12 cellular contexts compared by ENCODE assay signal in genomic region chr9:71774917-71775316, GRCh38. TPM values are rescaled to one million over a fixed set of nuclear protein-coding genes. Genes with fewer than 3 reads are reported as not detected.
DNase-seq lines count a peak whose midpoint lies in the region; ATAC-seq and TF ChIP-seq lines count a peak whose summit lies in the region.
"Had no signal": no experiment of that assay in that cellular context is flagged by ENCODE, and none has a peak within 500 bp of the region (broad histone marks: within the 10 kb centered on the region; RNA-seq: fewer than 3 reads in every experiment).

No MANE protein-coding gene starts in this region.

- peak overlapping the region; percentile 36 to 71 for H3K27ac Mint-ChIP-seq in natural killer cell treated with Interleukin-12 subunit alpha and Interleukin-12 subunit beta and Interleukin-15 and Interleukin-18, amount 100 ng/mL, for 72 hours
- no peak overlapping the region for H3K27ac Mint-ChIP-seq in osteocyte (ENCODE audit: unreplicated experiment)

- H3K4me1 Mint-ChIP-seq in natural killer cell treated with Interleukin-12 subunit alpha and Interleukin-12 subunit beta and Interleukin-15 and Interleukin-18, amount 100 ng/mL, for 72 hours (ENCODE audit: low read depth in 2 of 2): peaks cover 34 to 35% of the 10 kb centered on the region in 2 donors
- peaks cover 1% of the 10 kb centered on the region for H3K4me1 Mint-ChIP-seq in osteocyte (ENCODE audit: unreplicated experiment)

- H3K9me3 Mint-ChIP-seq in natural killer cell treated with Interleukin-12 subunit alpha and Interleukin-12 subunit beta and Interleukin-15 and Interleukin-18, amount 100 ng/mL, for 72 hours: no peaks in the 10 kb centered on the region
- H3K9me3 Mint-ChIP-seq in osteocyte (ENCODE audit: unreplicated experiment): no peaks in the 10 kb centered on the region

- no peak for TF ChIP-seq CTCF in osteocyte (IDR thresholded peaks at IDR 0.05)

- ATAC-seq in HG02610 (IDR thresholded peaks at IDR 0.05; ENCODE audit: unreplicated experiment) (peak; percentile 66), HG03558 (IDR thresholded peaks at IDR 0.05; ENCODE audit: extremely low read depth, unreplicated experiment) (peak; percentile 86)
- ATAC-seq in natural killer cell treated with Interleukin-12 subunit alpha and Interleukin-12 subunit beta and Interleukin-15 and Interleukin-18, amount 100 ng/mL, for 72 hours: peak; percentile 73 to 86

- H3K36me3 Mint-ChIP-seq in natural killer cell treated with Interleukin-12 subunit alpha and Interleukin-12 subunit beta and Interleukin-15 and Interleukin-18, amount 100 ng/mL, for 72 hours: no peaks in the 10 kb centered on the region
- no peaks in the 10 kb centered on the region for H3K36me3 Mint-ChIP-seq in osteocyte (ENCODE audit: unreplicated experiment)

- DNase-seq in NCI-H748 (lab: John Stamatoyannopoulos, UW; ENCODE audit: unreplicated experiment) (peak; percentile 29), NCI-H748 treated with DMSO at 0.1 percent for 48 hours (lab: John Stamatoyannopoulos, UW) (no peak), osteocyte (ENCODE audit: extremely low spot score, unreplicated experiment) (no peak), kidney glomerular epithelial cell (lab: John Stamatoyannopoulos, UW) (no peak), AG20443 (ENCODE audit: low spot score) (no peak)
- no peak for DNase-seq in natural killer cell treated with Interleukin-12 subunit alpha and Interleukin-12 subunit beta and Interleukin-15 and Interleukin-18, amount 100 ng/mL, for 72 hours (ENCODE audit: low spot score)
- DNase-seq: foreskin fibroblast, islet precursor cell, sigmoid colon, transverse colon had no signal

- H3K27me3 Mint-ChIP-seq in natural killer cell treated with Interleukin-12 subunit alpha and Interleukin-12 subunit beta and Interleukin-15 and Interleukin-18, amount 100 ng/mL, for 72 hours: no peaks in the 10 kb centered on the region
- no peaks in the 10 kb centered on the region for H3K27me3 Mint-ChIP-seq in osteocyte (ENCODE audit: unreplicated experiment)

- H3K4me3 Mint-ChIP-seq in natural killer cell treated with Interleukin-12 subunit alpha and Interleukin-12 subunit beta and Interleukin-15 and Interleukin-18, amount 100 ng/mL, for 72 hours: peak overlapping the region; percentile 64
- no peak overlapping the region for H3K4me3 Mint-ChIP-seq in osteocyte (ENCODE audit: unreplicated experiment)

RNA-seq across cellular contexts. Expression of gene CEMIP2, which starts 6.6 kb away (rescaled TPM):
- total RNA-seq in natural killer cell treated with Interleukin-12 subunit alpha and Interleukin-12 subunit beta and Interleukin-15 and Interleukin-18, amount 100 ng/mL, for 72 hours: 10 to 100 TPM; 39.8 to 63.7 TPM
- total RNA-seq in osteocyte: 20.9 and 23.0 TPM in 2 replicates
